ENCODE assay signal across 1 cellular context in the genomic region with DNA sequence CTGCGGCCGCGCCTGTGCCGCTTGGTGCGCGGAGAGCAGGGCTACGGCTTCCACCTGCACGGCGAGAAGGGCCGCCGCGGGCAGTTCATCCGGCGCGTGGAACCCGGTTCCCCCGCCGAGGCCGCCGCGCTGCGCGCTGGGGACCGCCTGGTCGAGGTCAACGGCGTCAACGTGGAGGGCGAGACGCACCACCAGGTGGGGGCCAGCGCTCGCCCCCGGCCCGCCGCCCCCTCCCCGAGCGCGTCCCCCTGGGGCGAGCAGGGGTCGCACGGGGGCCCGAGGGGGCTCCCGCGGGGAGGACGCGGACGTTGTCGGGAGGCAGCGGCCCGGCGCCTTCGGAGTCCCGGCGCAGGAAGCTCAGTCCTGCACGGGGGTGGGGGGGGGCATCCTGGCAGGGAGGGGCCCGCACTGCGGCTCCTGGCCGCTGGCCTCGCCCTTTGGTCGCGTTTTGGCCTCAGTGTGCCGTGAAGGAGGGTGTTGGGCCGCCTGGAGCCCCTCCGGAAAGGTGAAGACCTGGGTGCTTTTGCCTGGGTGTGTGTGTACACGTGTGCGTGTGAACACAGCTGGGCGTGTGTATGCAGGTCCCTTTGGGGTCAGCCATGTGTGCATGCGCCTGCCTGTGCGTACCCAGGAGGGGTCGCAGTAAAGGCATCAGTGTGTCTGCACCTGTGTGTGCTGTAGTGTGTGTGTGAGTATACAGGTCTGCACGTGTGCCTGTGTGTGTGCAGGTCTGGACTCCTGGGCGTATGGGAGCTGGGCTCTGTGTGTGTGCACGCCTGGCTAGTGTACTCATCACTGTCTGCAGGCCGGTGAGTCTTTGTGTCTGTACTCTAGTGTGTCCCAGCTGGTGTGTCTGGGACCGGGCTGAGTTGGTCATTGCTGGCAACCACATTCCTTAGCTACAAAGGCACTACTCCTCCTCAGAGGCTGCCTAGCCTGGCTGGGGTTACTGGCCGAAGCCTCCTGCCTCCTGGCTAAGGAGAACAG.
TF ChIP-seq lines count a peak whose summit lies in the region.

No MANE protein-coding gene starts in this region.

TF ChIP-seq in HEK293, 187 proteins besides CTCF, POLR2A, EP300 and RAD21 (continued from another document):
- no peak for TF ChIP-seq ZSCAN5A (tag by site-specific recombination; IDR thresholded peaks at IDR 0.05)
- TF ChIP-seq ZNF561 (tag by site-specific recombination; IDR thresholded peaks at IDR 0.05; ENCODE audit: borderline replicate concordance), result 0 out of 2 replicates have a peak, but pooled peaks have one; percentile 32
- no peak for TF ChIP-seq ZNF596 (tag by site-specific recombination; IDR thresholded peaks at IDR 0.05)
- TF ChIP-seq, protein P1, sequence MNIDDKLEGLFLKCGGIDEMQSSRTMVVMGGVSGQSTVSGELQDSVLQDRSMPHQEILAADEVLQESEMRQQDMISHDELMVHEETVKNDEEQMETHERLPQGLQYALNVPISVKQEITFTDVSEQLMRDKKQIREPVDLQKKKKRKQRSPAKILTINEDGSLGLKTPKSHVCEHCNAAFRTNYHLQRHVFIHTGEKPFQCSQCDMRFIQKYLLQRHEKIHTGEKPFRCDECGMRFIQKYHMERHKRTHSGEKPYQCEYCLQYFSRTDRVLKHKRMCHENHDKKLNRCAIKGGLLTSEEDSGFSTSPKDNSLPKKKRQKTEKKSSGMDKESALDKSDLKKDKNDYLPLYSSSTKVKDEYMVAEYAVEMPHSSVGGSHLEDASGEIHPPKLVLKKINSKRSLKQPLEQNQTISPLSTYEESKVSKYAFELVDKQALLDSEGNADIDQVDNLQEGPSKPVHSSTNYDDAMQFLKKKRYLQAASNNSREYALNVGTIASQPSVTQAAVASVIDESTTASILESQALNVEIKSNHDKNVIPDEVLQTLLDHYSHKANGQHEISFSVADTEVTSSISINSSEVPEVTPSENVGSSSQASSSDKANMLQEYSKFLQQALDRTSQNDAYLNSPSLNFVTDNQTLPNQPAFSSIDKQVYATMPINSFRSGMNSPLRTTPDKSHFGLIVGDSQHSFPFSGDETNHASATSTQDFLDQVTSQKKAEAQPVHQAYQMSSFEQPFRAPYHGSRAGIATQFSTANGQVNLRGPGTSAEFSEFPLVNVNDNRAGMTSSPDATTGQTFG (tag by site-specific recombination; IDR thresholded peaks at IDR 0.05; ENCODE audit: borderline replicate concordance), result no peak
- TF ChIP-seq ZNF623 (tag by site-specific recombination; IDR thresholded peaks at IDR 0.05), result no peak
- TF ChIP-seq ZNF580 (tag by site-specific recombination; IDR thresholded peaks at IDR 0.05), result no peak
- no peak for TF ChIP-seq ZNF292 (tag by site-specific recombination; IDR thresholded peaks at IDR 0.05; ENCODE audit: borderline replicate concordance, low read depth)
- TF ChIP-seq ZFP41 (tag by site-specific recombination; IDR thresholded peaks at IDR 0.05; ENCODE audit: borderline replicate concordance), result no peak
- no peak for TF ChIP-seq ZNF26 (tag by site-specific recombination; IDR thresholded peaks at IDR 0.05)
- TF ChIP-seq, protein P2, sequence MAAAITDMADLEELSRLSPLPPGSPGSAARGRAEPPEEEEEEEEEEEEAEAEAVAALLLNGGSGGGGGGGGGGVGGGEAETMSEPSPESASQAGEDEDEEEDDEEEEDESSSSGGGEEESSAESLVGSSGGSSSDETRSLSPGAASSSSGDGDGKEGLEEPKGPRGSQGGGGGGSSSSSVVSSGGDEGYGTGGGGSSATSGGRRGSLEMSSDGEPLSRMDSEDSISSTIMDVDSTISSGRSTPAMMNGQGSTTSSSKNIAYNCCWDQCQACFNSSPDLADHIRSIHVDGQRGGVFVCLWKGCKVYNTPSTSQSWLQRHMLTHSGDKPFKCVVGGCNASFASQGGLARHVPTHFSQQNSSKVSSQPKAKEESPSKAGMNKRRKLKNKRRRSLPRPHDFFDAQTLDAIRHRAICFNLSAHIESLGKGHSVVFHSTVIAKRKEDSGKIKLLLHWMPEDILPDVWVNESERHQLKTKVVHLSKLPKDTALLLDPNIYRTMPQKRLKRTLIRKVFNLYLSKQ (tag by site-specific recombination; IDR thresholded peaks at IDR 0.05; ENCODE audit: borderline replicate concordance), result no peak
- TF ChIP-seq ZNF433 (tag by site-specific recombination; IDR thresholded peaks at IDR 0.05; ENCODE audit: low read depth), result no peak
- no peak for TF ChIP-seq ZNF530 (tag by site-specific recombination; IDR thresholded peaks at IDR 0.05; ENCODE audit: low read depth)
- peak; percentile 28; the same call in 1 of the 2 replicates for TF ChIP-seq ZNF146 (tag by site-specific recombination; IDR thresholded peaks at IDR 0.05)
- no peak for TF ChIP-seq ZNF202 (tag by site-specific recombination; IDR thresholded peaks at IDR 0.05; ENCODE audit: borderline replicate concordance)
